Comparison of ENCODE assay signal across 22 cellular contexts in the genomic region with DNA sequence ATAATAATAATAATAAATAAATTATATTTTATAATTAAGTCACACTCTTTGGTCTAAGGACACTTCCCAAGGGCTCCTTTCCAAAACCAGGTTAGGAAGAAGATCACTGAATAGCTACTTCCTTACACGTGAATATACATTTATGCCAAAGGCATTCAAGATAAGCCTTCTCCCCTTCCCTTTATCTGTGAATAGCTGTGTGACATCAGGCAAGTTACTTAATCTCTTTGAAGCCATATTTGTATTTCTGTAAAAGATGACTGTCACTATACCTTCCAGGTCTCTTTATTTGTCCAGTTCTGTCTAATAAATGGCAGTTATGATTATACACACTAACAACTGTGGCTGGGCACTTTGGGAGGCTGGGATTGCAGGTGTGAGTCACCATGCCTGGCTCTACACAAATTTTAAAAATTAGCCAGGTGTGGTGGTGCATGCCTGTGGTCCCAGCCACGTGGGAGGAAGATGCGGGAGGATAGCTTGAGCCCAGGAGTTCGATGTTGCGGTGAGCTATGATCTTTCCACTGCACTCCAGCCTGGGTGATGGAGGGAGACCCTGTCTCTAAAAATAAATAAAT. TPM values are rescaled to one million over a fixed set of nuclear protein-coding genes. Genes with fewer than 3 reads are reported as not detected.
DNase-seq lines count a peak whose midpoint lies in the region; ATAC-seq, FAIRE-seq and TF ChIP-seq lines count a peak whose summit lies in the region.
"Had no signal": no experiment of that assay in that cellular context is flagged by ENCODE, and none has a peak within 500 bp of the region (broad histone marks: within the 10 kb centered on the region; RNA-seq: fewer than 3 reads in every experiment).

No MANE protein-coding gene starts in this region.

- H3K4me3 ChIP-seq in K562, result no peak overlapping the region

- TF ChIP-seq RAD21 in K562 (CRISPR knock-in tag; conservative IDR thresholded peaks at IDR 0.05 in 1 of 2, IDR thresholded peaks at IDR 0.05 in 1 of 2), result no peak

- POLR2A ChIA-PET in K562 (lab: Yijun Ruan, JAX), result interaction anchor here (0.8 kb wide), 1 partner anchor 12 kb away, joined by 3 read pairs; no protein-coding TSS in a partner anchor

- peaks cover 12% of the 10 kb centered on the region for H3K4me1 Mint-ChIP-seq in activated CD8-positive, alpha-beta memory T cell treated with anti-CD3 and anti-CD28 coated beads, Interleukin-2, amount 10 ng/mL, durations not matched to agents 7 days and 5 days
- peaks cover 14% of the 10 kb centered on the region for H3K4me1 Mint-ChIP-seq in activated T-cell treated with anti-CD3 and anti-CD28 coated beads, Interleukin-2, amount 50 U/mL, for 4 hours (ENCODE audit: low read depth)
- peaks cover 9% of the 10 kb centered on the region for H3K4me1 Mint-ChIP-seq in activated T-helper 1 cell treated with anti-CD3 and anti-CD28 coated beads, Interleukin-12 subunit alpha, Interleukin-12 subunit beta, Interleukin-2, Interleukin-4 antibody, amounts not matched to agents 30 ng/mL and 10 ng/mL and 1 ng/mL, durations not matched to agents 14 hours and 24 hours and 36 hours (ENCODE audit: low read depth)

- no TSS peak for BruUV-seq in K562 (replicated peaks; lab: Mats Ljungman, UMichigan)

- no peaks in the 10 kb centered on the region for H3K27me3 Mint-ChIP-seq in activated CD8-positive, alpha-beta memory T cell treated with anti-CD3 and anti-CD28 coated beads, Interleukin-2, amount 10 ng/mL, durations not matched to agents 7 days and 5 days
- H3K27me3 Mint-ChIP-seq in activated T-cell treated with anti-CD3 and anti-CD28 coated beads, Interleukin-2, amount 50 U/mL, for 4 hours (ENCODE audit: low read depth), result peaks cover 2% of the 10 kb centered on the region
- peaks cover 2% of the 10 kb centered on the region for H3K27me3 Mint-ChIP-seq in activated T-helper 1 cell treated with anti-CD3 and anti-CD28 coated beads, Interleukin-12 subunit alpha, Interleukin-12 subunit beta, Interleukin-2, Interleukin-4 antibody, amounts not matched to agents 30 ng/mL and 10 ng/mL and 1 ng/mL, durations not matched to agents 14 hours and 24 hours and 36 hours (ENCODE audit: insufficient read depth)

- H3K4me2 ChIP-seq in K562 (ENCODE audit: insufficient read depth, low read length), result peak overlapping the region; percentile 31; the same call in 1 of the 2 replicates

- CTCF ChIA-PET in activated CD8-positive, alpha-beta memory T cell treated with anti-CD3 and anti-CD28 coated beads, Interleukin-2, amount 10 ng/mL, durations not matched to agents 7 days and 5 days (lab: Charles Lee), result interaction anchor here (1.0 kb wide), 1 partner anchor 456 kb away, joined by 3 read pairs; no protein-coding TSS in a partner anchor
- CTCF ChIA-PET in K562 (lab: Yijun Ruan, JAX; ENCODE audit: low intra/inter-chr PET ratio), result no interaction called here

- no peaks in the 10 kb centered on the region for H3K9me3 ChIP-seq in K562 (replicated peaks; ENCODE audit: control insufficient read depth, insufficient read depth, low read depth, low read length)

- no peaks in the 10 kb centered on the region for H3K36me3 Mint-ChIP-seq in activated CD8-positive, alpha-beta memory T cell treated with anti-CD3 and anti-CD28 coated beads, Interleukin-2, amount 10 ng/mL, durations not matched to agents 7 days and 5 days
- H3K36me3 Mint-ChIP-seq in activated T-cell treated with anti-CD3 and anti-CD28 coated beads, Interleukin-2, amount 50 U/mL, for 4 hours (ENCODE audit: insufficient read depth), result no peaks in the 10 kb centered on the region
- H3K36me3 Mint-ChIP-seq in activated T-helper 1 cell treated with anti-CD3 and anti-CD28 coated beads, Interleukin-12 subunit alpha, Interleukin-12 subunit beta, Interleukin-2, Interleukin-4 antibody, amounts not matched to agents 30 ng/mL and 10 ng/mL and 1 ng/mL, durations not matched to agents 14 hours and 24 hours and 36 hours (ENCODE audit: low read depth), result no peaks in the 10 kb centered on the region

- peak; percentile 32 for DNase-seq in activated CD8-positive, alpha-beta memory T cell treated with anti-CD3 and anti-CD28 coated beads for 24 hours
- no peak for DNase-seq in activated CD8-positive, alpha-beta memory T cell treated with anti-CD3 and anti-CD28 coated beads, Interleukin-2, amount 10 ng/mL, durations not matched to agents 7 days and 5 days
- DNase-seq in K562 (ENCODE audit: extremely low read depth in 1 of 4, low spot score in 3 of 4), result peak in 2 of 4 experiments; percentile 19 to 26
- peak; percentile 33 for DNase-seq in islet precursor cell
- no peak for DNase-seq in NCI-H510A treated with DMSO at 0.1 percent for 48 hours (lab: John Stamatoyannopoulos, UW)
- DNase-seq in activated T-cell treated with anti-CD3 and anti-CD28 coated beads, Interleukin-2, amount 50 U/mL, for 4 hours, result no peak
- DNase-seq in activated T-helper 1 cell treated with anti-CD3 and anti-CD28 coated beads, Interleukin-12 subunit alpha, Interleukin-12 subunit beta, Interleukin-2, Interleukin-4 antibody, amounts not matched to agents 30 ng/mL and 10 ng/mL and 1 ng/mL, durations not matched to agents 14 hours and 24 hours and 36 hours (ENCODE audit: low spot score), result no peak
- no peak for DNase-seq in GM19240 (ENCODE audit: insufficient read length, low spot score)
- DNase-seq: ACHN; C1 segment of cervical spinal cord; CD8-positive, alpha-beta memory T cell; Karpas-422; NCI-H1694; NCI-H2081 had no signal

- no peak for ATAC-seq in activated CD8-positive, alpha-beta memory T cell treated with anti-CD3 and anti-CD28 coated beads, Interleukin-2, amount 10 ng/mL, durations not matched to agents 7 days and 5 days
- no peak for ATAC-seq in K562
- ATAC-seq in activated T-cell treated with anti-CD3 and anti-CD28 coated beads, Interleukin-2, amount 50 U/mL, for 4 hours, result no peak
- ATAC-seq: HCT116, Panc1, SK-N-SH treated with all-trans-retinoic acid at 6 μM for 48 hours had no signal

- peaks cover 13 to 19% of the 10 kb centered on the region in 2 experiments for H3K4me1 ChIP-seq in K562 (replicated peaks in 1 of 2; ENCODE audit: control insufficient read depth in 2 of 2, insufficient read depth in 2 of 2, low read length in 2 of 2)

- H4K20me1 ChIP-seq in K562 (replicated peaks; ENCODE audit: control insufficient read depth, insufficient read depth, low read length), result no peaks in the 10 kb centered on the region

- H3K27ac ChIP-seq in K562 (ENCODE audit: extremely low read depth, low read depth, low read length), result no peak overlapping the region
- H3K27ac ChIP-seq: 22Rv1 had no signal

- H3K9ac ChIP-seq in K562 (ENCODE audit: insufficient read depth in 1 of 2, low read depth in 2 of 2, low read length in 2 of 2), result no peak overlapping the region

- H3K79me2 ChIP-seq in K562 (ENCODE audit: control insufficient read depth, insufficient read depth, low read length), result no peaks in the 10 kb centered on the region

- H3K27me3 ChIP-seq in K562 (ENCODE audit: control insufficient read depth in 2 of 2, insufficient read depth in 2 of 2, low read length in 2 of 2), result no peaks in the 10 kb centered on the region

- 0 out of 2 replicates have a peak overlapping the region, but pooled peaks have one; percentile 17 for H2AFZ ChIP-seq in K562 (ENCODE audit: low read depth, low read length)

- in situ Hi-C loops in K562 (cut with MboI), result no loop called here

- TF ChIP-seq EP300 in K562 (IDR thresholded peaks at IDR 0.05; ENCODE audit: low read length), result 0 out of 2 replicates have a peak, but pooled peaks have one; percentile 4

- no peak for TF ChIP-seq CTCF in K562 (IDR thresholded peaks at IDR 0.05 in 2 of 3, conservative IDR thresholded peaks at IDR 0.05 in 1 of 3; ENCODE audit: insufficient read depth in 2 of 3, low read depth in 1 of 3, low read length in 3 of 3)

- no peak overlapping the region for H3K4me3 Mint-ChIP-seq in activated CD8-positive, alpha-beta memory T cell treated with anti-CD3 and anti-CD28 coated beads, Interleukin-2, amount 10 ng/mL, durations not matched to agents 7 days and 5 days
- no peak overlapping the region for H3K4me3 Mint-ChIP-seq in activated T-cell treated with anti-CD3 and anti-CD28 coated beads, Interleukin-2, amount 50 U/mL, for 4 hours
- no peak overlapping the region for H3K4me3 Mint-ChIP-seq in activated T-helper 1 cell treated with anti-CD3 and anti-CD28 coated beads, Interleukin-12 subunit alpha, Interleukin-12 subunit beta, Interleukin-2, Interleukin-4 antibody, amounts not matched to agents 30 ng/mL and 10 ng/mL and 1 ng/mL, durations not matched to agents 14 hours and 24 hours and 36 hours

- TF ChIP-seq POLR2A in K562 (conservative IDR thresholded peaks at IDR 0.05), result no peak

- no peak overlapping the region for H3K27ac Mint-ChIP-seq in activated CD8-positive, alpha-beta memory T cell treated with anti-CD3 and anti-CD28 coated beads, Interleukin-2, amount 10 ng/mL, durations not matched to agents 7 days and 5 days
- no peak overlapping the region for H3K27ac Mint-ChIP-seq in activated T-helper 1 cell treated with anti-CD3 and anti-CD28 coated beads, Interleukin-12 subunit alpha, Interleukin-12 subunit beta, Interleukin-2, Interleukin-4 antibody, amounts not matched to agents 30 ng/mL and 10 ng/mL and 1 ng/mL, durations not matched to agents 14 hours and 24 hours and 36 hours
- H3K27ac Mint-ChIP-seq: IgD-negative memory B cell had no signal

- H3K9me1 ChIP-seq in K562 (ENCODE audit: control insufficient read depth, insufficient read depth, low read length), result no peaks in the 10 kb centered on the region

- no peaks in the 10 kb centered on the region for H3K9me3 Mint-ChIP-seq in activated CD8-positive, alpha-beta memory T cell treated with anti-CD3 and anti-CD28 coated beads, Interleukin-2, amount 10 ng/mL, durations not matched to agents 7 days and 5 days (ENCODE audit: low read depth)
- no peaks in the 10 kb centered on the region for H3K9me3 Mint-ChIP-seq in activated T-cell treated with anti-CD3 and anti-CD28 coated beads, Interleukin-2, amount 50 U/mL, for 4 hours
- no peaks in the 10 kb centered on the region for H3K9me3 Mint-ChIP-seq in activated T-helper 1 cell treated with anti-CD3 and anti-CD28 coated beads, Interleukin-12 subunit alpha, Interleukin-12 subunit beta, Interleukin-2, Interleukin-4 antibody, amounts not matched to agents 30 ng/mL and 10 ng/mL and 1 ng/mL, durations not matched to agents 14 hours and 24 hours and 36 hours
- H3K9me3 Mint-ChIP-seq: CD8-positive, alpha-beta memory T cell; IgD-negative memory B cell had no signal

- H3K36me3 ChIP-seq in K562 (ENCODE audit: control insufficient read depth, insufficient read depth, low read length), result no peaks in the 10 kb centered on the region

- intact Hi-C loops in K562 (cut with micrococcal nuclease), result no loop called here
- intact Hi-C loops in activated T-helper 1 cell treated with anti-CD3 and anti-CD28 coated beads, Interleukin-12 subunit alpha, Interleukin-12 subunit beta, Interleukin-2, Interleukin-4 antibody, amounts not matched to agents 30 ng/mL and 10 ng/mL and 1 ng/mL, durations not matched to agents 14 hours and 24 hours and 36 hours (cut with micrococcal nuclease), result loop anchor here (10.0 kb wide), 1 partner anchor 804 kb away; the partner anchor contains the start of gene KTI12

- no peak for FAIRE-seq in K562 (lab: Jason Lieb, UNC)
- FAIRE-seq: G401.6, GM18507, H1 had no signal

- WGBS in K562 (ENCODE audit: insufficient coverage, low coverage, missing lambda C conversion rate), result 20% methylated on average over 5 of the region's 5 CpGs

RNA-seq across cellular contexts. Expression of gene RNF11, which starts 5.5 kb away (rescaled TPM):
- 10 to 100 TPM; 26.4 to 35.5 TPM for total RNA-seq in activated CD8-positive, alpha-beta memory T cell treated with anti-CD3 and anti-CD28 coated beads, Interleukin-2, amount 10 ng/mL, durations not matched to agents 7 days and 5 days
- 16.1 and 30.6 TPM in 2 replicates for total RNA-seq in K562 (2011; cell fraction: chromatin; rRNA removed; ENCODE audit: low replicate concordance)
- 7.5 and 10.5 TPM in 2 replicates for total RNA-seq in K562 (2011; cell fraction: nucleolus; rRNA removed)
- 14.1 and 21.9 TPM in 2 replicates for total RNA-seq in K562 (2011; cell fraction: nucleoplasm; rRNA removed)
- total RNA-seq in K562 (2014; rRNA removed) (24.7 and 37.3 TPM in 2 replicates), K562 (2014; rRNA removed; fragmentation: Illumina TruSeq; extraction: Trizol) (29.5 and 30.1 TPM in 2 replicates), K562 (2015; rRNA removed; fragmentation: Illumina TruSeq; extraction: Trizol) (20.3 and 20.6 TPM in 2 replicates), K562 (2021) (19.9 and 23.1 TPM in 2 replicates)
- polyA plus RNA-seq in K562 (2011; rRNA removed) (23.1 and 34.3 TPM in 2 replicates), K562 (2014; fragmentation: Illumina TruSeq; extraction: Trizol) (25.8 and 27.2 TPM in 2 replicates), K562 (2014; fragmentation: Nextera tagmentation; extraction: Ambion mirVana) (1 to 10 TPM; 5.7 to 6.1 TPM), K562 (2014; rRNA removed) (22.1 and 22.2 TPM in 2 replicates)
- 22.7 and 34.7 TPM in 2 replicates for polyA plus RNA-seq in K562 (2011; cell fraction: cytosol; rRNA removed)
- polyA plus RNA-seq in K562 (2011; cell fraction: nucleus; rRNA removed), result 19.5 and 25.7 TPM in 2 replicates
- 18.4 and 29.0 TPM in 2 replicates for polyA plus RNA-seq in K562 (2012)
- 61.8 and 65.2 TPM in 2 replicates for polyA minus RNA-seq in K562 (2011; rRNA and poly(A)+ RNA removed)
- 19.0 and 20.3 TPM in 2 replicates for polyA minus RNA-seq in K562 (2011; cell fraction: cytosol; rRNA and poly(A)+ RNA removed)
- polyA minus RNA-seq in K562 (2011; cell fraction: nucleus; rRNA and poly(A)+ RNA removed), result 3.5 and 11.7 TPM in 2 replicates
- total RNA-seq in activated T-cell treated with anti-CD3 and anti-CD28 coated beads, Interleukin-2, amount 50 U/mL, for 4 hours, result 10 to 100 TPM; 29.7 to 33.3 (median 30.3) TPM
- 28.4 and 29.6 TPM in 2 replicates for total RNA-seq in activated T-helper 1 cell treated with anti-CD3 and anti-CD28 coated beads, Interleukin-12 subunit alpha, Interleukin-12 subunit beta, Interleukin-2, Interleukin-4 antibody, amounts not matched to agents 30 ng/mL and 10 ng/mL and 1 ng/mL, durations not matched to agents 14 hours and 24 hours and 36 hours

Comparison
In these comparisons a context has a peak if more than half of its experiments do, and no peak if none do; other contexts are left out.
1. DNase-seq: peak in activated CD8-positive, alpha-beta memory T cell treated with anti-CD3 and anti-CD28 coated beads for 24 hours (single experiment) and islet precursor cell (single experiment); none in activated CD8-positive, alpha-beta memory T cell treated with anti-CD3 and anti-CD28 coated beads, Interleukin-2, amount 10 ng/mL, durations not matched to agents 7 days and 5 days (single experiment), NCI-H510A treated with DMSO at 0.1 percent for 48 hours (single experiment), activated T-cell treated with anti-CD3 and anti-CD28 coated beads, Interleukin-2, amount 50 U/mL, for 4 hours (single experiment), activated T-helper 1 cell treated with anti-CD3 and anti-CD28 coated beads, Interleukin-12 subunit alpha, Interleukin-12 subunit beta, Interleukin-2, Interleukin-4 antibody, amounts not matched to agents 30 ng/mL and 10 ng/mL and 1 ng/mL, durations not matched to agents 14 hours and 24 hours and 36 hours (single experiment) and GM19240 (single experiment).